ENCODE assay signal across 1 cellular context in genomic region chr3:47847256-47847655, GRCh38.
TF ChIP-seq lines count a peak whose summit lies in the region.

No MANE protein-coding gene starts in this region.

TF ChIP-seq in K562, 482 proteins besides CTCF, POLR2A, EP300 and RAD21 (continued from another document):
- TF ChIP-seq TFAP4 (CRISPR knock-in tag; IDR thresholded peaks at IDR 0.05; ENCODE audit: borderline replicate concordance), result 0 out of 2 replicates have a peak, but pooled peaks have one; percentile 8
- no peak for TF ChIP-seq POLR3A (IDR thresholded peaks at IDR 0.05; ENCODE audit: borderline replicate concordance, extremely low read depth, insufficient read depth, insufficient read length)
- peak; percentile 34; the same call in 1 of the 2 replicates for TF ChIP-seq RBFOX2 (IDR thresholded peaks at IDR 0.05; ENCODE audit: low read depth, low read length)
- no peak for TF ChIP-seq POLR3G (IDR thresholded peaks at IDR 0.05; ENCODE audit: extremely low read depth, insufficient read length, insufficient replicate concordance)
- no peak for TF ChIP-seq BRCA1 (IDR thresholded peaks at IDR 0.05)
- TF ChIP-seq BRCA1 (CRISPR knock-in tag; IDR thresholded peaks at IDR 0.05), result no peak
